22 cellular contexts compared by ENCODE assay signal in the genomic region with DNA sequence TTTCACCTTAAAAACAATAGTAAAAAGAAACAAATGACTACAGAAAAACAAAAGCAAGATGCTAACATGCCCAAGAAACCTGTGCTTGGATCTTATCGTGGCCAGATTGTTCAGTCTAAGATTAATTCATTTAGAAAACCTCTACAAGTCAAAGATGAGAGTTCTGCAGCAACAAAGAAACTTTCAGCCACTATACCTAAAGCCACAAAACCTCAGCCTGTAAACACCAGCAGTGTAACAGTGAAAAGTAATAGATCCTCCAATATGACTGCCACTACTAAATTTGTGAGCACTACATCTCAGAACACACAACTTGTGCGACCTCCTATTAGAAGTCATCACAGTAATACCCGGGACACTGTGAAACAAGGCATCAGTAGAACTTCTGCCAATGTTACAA. TPM values are rescaled to one million over a fixed set of nuclear protein-coding genes. Genes with fewer than 3 reads are reported as not detected.
A peak's percentile ranks its signal among the peaks of the same experiment; 100 is the strongest.
DNase-seq lines count a peak whose midpoint lies in the region; ATAC-seq and TF ChIP-seq lines count a peak whose summit lies in the region.
"Had no signal": no experiment of that assay in that cellular context is flagged by ENCODE, and none has a peak within 500 bp of the region (broad histone marks: within the 10 kb centered on the region; RNA-seq: fewer than 3 reads in every experiment).

No MANE protein-coding gene starts in this region.

- intact Hi-C loops in A673 (cut with micrococcal nuclease; ENCODE audit: unreplicated experiment) (no loop called here), mucosa of descending colon (cut with DNase I, micrococcal nuclease) (no loop called here)

- no peaks in the 10 kb centered on the region for H3K27me3 Mint-ChIP-seq in CD4-positive, CD25-positive, alpha-beta regulatory T cell
- H3K27me3 Mint-ChIP-seq in IgD-negative memory B cell, result no peaks in the 10 kb centered on the region
- H3K27me3 Mint-ChIP-seq in activated CD4-positive, alpha-beta memory T cell treated with anti-CD3 and anti-CD28 coated beads, Interleukin-2, amount 10 ng/mL, durations not matched to agents 7 days and 5 days, result no peaks in the 10 kb centered on the region
- H3K27me3 Mint-ChIP-seq: memory B cell, naive B cell had no signal

- DNase-seq in A673 (ENCODE audit: low spot score), result no peak
- DNase-seq in CD4-positive, CD25-positive, alpha-beta regulatory T cell, result peak in 1 of 3 donors; percentile 33
- DNase-seq in activated CD4-positive, alpha-beta memory T cell treated with anti-CD3 and anti-CD28 coated beads, Interleukin-2, amount 10 ng/mL, durations not matched to agents 7 days and 5 days, result no peak
- DNase-seq in 8988T, result no peak
- DNase-seq in mucosa of descending colon, result no peak
- DNase-seq: activated effector memory CD4-positive, alpha-beta T cell treated with anti-CD3 and anti-CD28 coated beads, Interleukin-2, amount 50 U/mL, for 16 hours; amniotic stem cell; foreskin melanocyte; kidney; naive B cell; NCI-H1105 treated with DMSO at 0.1 percent for 48 hours; NCI-H524; pancreas; SHP77 treated with DMSO at 0.1 percent for 48 hours; sigmoid colon; stimulated activated naive CD4-positive, alpha-beta T cell; tibial artery; WERI-Rb-1 had no signal

- peaks cover 11% of the 10 kb centered on the region for H3K4me1 ChIP-seq in A673 (ENCODE audit: insufficient read depth, low read length, poor library complexity, severe bottlenecking)
- peaks cover 36% of the 10 kb centered on the region for H3K4me1 ChIP-seq in CD4-positive, CD25-positive, alpha-beta regulatory T cell (ENCODE audit: control insufficient read depth, insufficient read depth, low read length, poor library complexity, severe bottlenecking)
- H3K4me1 ChIP-seq in mucosa of descending colon (ENCODE audit: low read depth), result peaks cover 6% of the 10 kb centered on the region

- H3K9me3 ChIP-seq in A673 (ENCODE audit: low read depth, low read length, poor library complexity, severe bottlenecking) (no peaks in the 10 kb centered on the region), mucosa of descending colon (no peaks in the 10 kb centered on the region)
- no peaks in the 10 kb centered on the region for H3K9me3 ChIP-seq in CD4-positive, CD25-positive, alpha-beta regulatory T cell (ENCODE audit: control insufficient read depth in 2 of 2, low read length in 2 of 2)
- H3K9me3 ChIP-seq: HAP-1, pancreas, sigmoid colon, tibial artery had no signal

- TF ChIP-seq CTCF in A673 (conservative IDR thresholded peaks at IDR 0.05; ENCODE audit: low read depth, low read length), result no peak
- no peak for TF ChIP-seq CTCF in mucosa of descending colon (IDR thresholded peaks at IDR 0.05)

- no peaks in the 10 kb centered on the region for H3K27me3 ChIP-seq in A673 (replicated peaks; ENCODE audit: insufficient read depth, low read depth, low read length, poor library complexity)
- H3K27me3 ChIP-seq in CD4-positive, CD25-positive, alpha-beta regulatory T cell (ENCODE audit: control insufficient read depth, insufficient read depth, low read length), result no peaks in the 10 kb centered on the region
- H3K27me3 ChIP-seq: pancreas, sigmoid colon, tibial artery had no signal

- H3K4me3 ChIP-seq in A673 (ENCODE audit: low read depth, low read length, poor library complexity, severe bottlenecking), result no peak overlapping the region
- peak overlapping the region; percentile 30 for H3K4me3 ChIP-seq in CD4-positive, CD25-positive, alpha-beta regulatory T cell (ENCODE audit: low read depth, low read length)
- no peak overlapping the region for H3K4me3 ChIP-seq in mucosa of descending colon
- H3K4me3 ChIP-seq: HAP-1, pancreas, sigmoid colon, tibial artery had no signal

- H3K36me3 ChIP-seq in A673 (ENCODE audit: insufficient read depth, low read length, poor library complexity, severe bottlenecking), result peaks cover 98% of the 10 kb centered on the region
- peaks cover 28% of the 10 kb centered on the region for H3K36me3 ChIP-seq in CD4-positive, CD25-positive, alpha-beta regulatory T cell (ENCODE audit: control insufficient read depth, insufficient read depth, low read length)
- no peaks in the 10 kb centered on the region for H3K36me3 ChIP-seq in mucosa of descending colon (ENCODE audit: low read depth)
- H3K36me3 ChIP-seq: pancreas had no signal

- H3K27ac Mint-ChIP-seq in CD4-positive, CD25-positive, alpha-beta regulatory T cell, result peak overlapping the region; percentile 15 to 79 (median 33)
- H3K27ac Mint-ChIP-seq in IgD-negative memory B cell, result peak overlapping the region in 2 of 3 donors; percentile 37 to 59
- peak overlapping the region; percentile 44 for H3K27ac Mint-ChIP-seq in activated CD4-positive, alpha-beta memory T cell treated with anti-CD3 and anti-CD28 coated beads, Interleukin-2, amount 10 ng/mL, durations not matched to agents 7 days and 5 days
- H3K27ac Mint-ChIP-seq: memory B cell had no signal

- peak overlapping the region; percentile 5 to 63 (median 36) for H3K4me3 Mint-ChIP-seq in CD4-positive, CD25-positive, alpha-beta regulatory T cell
- H3K4me3 Mint-ChIP-seq in IgD-negative memory B cell, result peak overlapping the region in 1 of 4 donors; percentile 18
- H3K4me3 Mint-ChIP-seq in activated CD4-positive, alpha-beta memory T cell treated with anti-CD3 and anti-CD28 coated beads, Interleukin-2, amount 10 ng/mL, durations not matched to agents 7 days and 5 days, result no peak overlapping the region
- H3K4me3 Mint-ChIP-seq: memory B cell had no signal

- BruUV-seq in A673 (replicated peaks; lab: Mats Ljungman, UMichigan), result TSS peak; percentile 9

- H3K9me3 Mint-ChIP-seq in CD4-positive, CD25-positive, alpha-beta regulatory T cell, result no peaks in the 10 kb centered on the region
- no peaks in the 10 kb centered on the region for H3K9me3 Mint-ChIP-seq in IgD-negative memory B cell
- H3K9me3 Mint-ChIP-seq in activated CD4-positive, alpha-beta memory T cell treated with anti-CD3 and anti-CD28 coated beads, Interleukin-2, amount 10 ng/mL, durations not matched to agents 7 days and 5 days, result no peaks in the 10 kb centered on the region
- H3K9me3 Mint-ChIP-seq: memory B cell, naive B cell had no signal

- peaks cover 35 to 62% (median 45%) of the 10 kb centered on the region in 4 donors for H3K4me1 Mint-ChIP-seq in CD4-positive, CD25-positive, alpha-beta regulatory T cell
- H3K4me1 Mint-ChIP-seq in IgD-negative memory B cell, result peaks cover 15 to 23% (median 19%) of the 10 kb centered on the region in 3 donors
- peaks cover 69% of the 10 kb centered on the region for H3K4me1 Mint-ChIP-seq in activated CD4-positive, alpha-beta memory T cell treated with anti-CD3 and anti-CD28 coated beads, Interleukin-2, amount 10 ng/mL, durations not matched to agents 7 days and 5 days

- CTCF ChIA-PET in A673 (lab: Charles Lee), result no interaction called here
- CTCF ChIA-PET in activated CD4-positive, alpha-beta memory T cell treated with anti-CD3 and anti-CD28 coated beads, Interleukin-2, amount 10 ng/mL, durations not matched to agents 7 days and 5 days (lab: Charles Lee), result interaction anchor here (1.3 to 2.2 kb wide), 2 partner anchors 10 to 11 kb away, joined by 3 to 11 read pairs; a partner anchor contains a TSS

- no peak for ATAC-seq in CD4-positive, CD25-positive, alpha-beta regulatory T cell (ENCODE audit: low read depth in 2 of 2)
- ATAC-seq in GM18873 (IDR thresholded peaks at IDR 0.05; ENCODE audit: low FRiP score, unreplicated experiment), result no peak
- ATAC-seq in mucosa of descending colon, result no peak
- ATAC-seq: pancreas had no signal

- POLR2A ChIA-PET in A673 (lab: Charles Lee; ENCODE audit: low non-redundant PET), result no interaction called here
- POLR2A ChIA-PET in activated CD4-positive, alpha-beta memory T cell treated with anti-CD3 and anti-CD28 coated beads, Interleukin-2, amount 10 ng/mL, durations not matched to agents 7 days and 5 days (lab: Charles Lee), result interaction anchor here (0.8 to 1.6 kb wide), 2 partner anchors 11 to 14 kb away, joined by 3 to 5 read pairs; a partner anchor contains a TSS

- H3K36me3 Mint-ChIP-seq in CD4-positive, CD25-positive, alpha-beta regulatory T cell, result peaks cover 23% of the 10 kb centered on the region
- peaks cover 12% of the 10 kb centered on the region for H3K36me3 Mint-ChIP-seq in IgD-negative memory B cell
- peaks cover 83% of the 10 kb centered on the region for H3K36me3 Mint-ChIP-seq in activated CD4-positive, alpha-beta memory T cell treated with anti-CD3 and anti-CD28 coated beads, Interleukin-2, amount 10 ng/mL, durations not matched to agents 7 days and 5 days (ENCODE audit: low read depth)

- no peak overlapping the region for H3K27ac ChIP-seq in A673 (ENCODE audit: low read depth, low read length, poor library complexity, severe bottlenecking)
- H3K27ac ChIP-seq in CD4-positive, CD25-positive, alpha-beta regulatory T cell (ENCODE audit: insufficient read depth, low read length, poor library complexity, severe bottlenecking), result peak overlapping the region; percentile 33
- H3K27ac ChIP-seq: pancreas, sigmoid colon, tibial artery, WERI-Rb-1 had no signal

RNA-seq across cellular contexts. Expression of a gene that starts 6.0 kb away (rescaled TPM):
- 104 and 105 TPM in 2 replicates for total RNA-seq in A673 (2021)
- 36.7 TPM for total RNA-seq in CD4-positive, CD25-positive, alpha-beta regulatory T cell
- 10 to 100 TPM; 20.1 to 27.7 (median 24.0) TPM for polyA plus RNA-seq in CD4-positive, CD25-positive, alpha-beta regulatory T cell
- 14.8 TPM for polyA plus RNA-seq in IgD-negative memory B cell
- 10 to 100 TPM; 81.8 to 83.7 TPM for total RNA-seq in activated CD4-positive, alpha-beta memory T cell treated with anti-CD3 and anti-CD28 coated beads, Interleukin-2, amount 10 ng/mL, durations not matched to agents 7 days and 5 days
- 10 to 100 TPM in 1 of 3 donors, 1 to 10 TPM in 2; 5.7 to 18.8 (median 9.8) TPM for total RNA-seq in mucosa of descending colon

RNA-seq across cellular contexts. Expression of a gene that starts 10.8 kb away (rescaled TPM):
- 48.4 and 52.9 TPM in 2 replicates for total RNA-seq in A673 (2021)
- total RNA-seq in CD4-positive, CD25-positive, alpha-beta regulatory T cell, result 39.5 TPM
- 10 to 100 TPM; 36.8 to 39.5 (median 37.6) TPM for polyA plus RNA-seq in CD4-positive, CD25-positive, alpha-beta regulatory T cell
- polyA plus RNA-seq in IgD-negative memory B cell, result 42.0 TPM
- 10 to 100 TPM; 41.8 to 43.4 TPM for total RNA-seq in activated CD4-positive, alpha-beta memory T cell treated with anti-CD3 and anti-CD28 coated beads, Interleukin-2, amount 10 ng/mL, durations not matched to agents 7 days and 5 days
- 10 to 100 TPM; 44.3 to 71.3 (median 58.1) TPM for total RNA-seq in mucosa of descending colon

RNA-seq across cellular contexts. Expression of a gene that starts 55.3 kb away (rescaled TPM):
- 0.13 and 0.39 TPM in 2 replicates for total RNA-seq in A673 (2021)
- 0.79 TPM for total RNA-seq in CD4-positive, CD25-positive, alpha-beta regulatory T cell
- under 1 TPM in 1 of 4 donors, not detected in 3; 0.12 TPM for polyA plus RNA-seq in CD4-positive, CD25-positive, alpha-beta regulatory T cell
- polyA plus RNA-seq in IgD-negative memory B cell, result 0.15 TPM
- total RNA-seq in activated CD4-positive, alpha-beta memory T cell treated with anti-CD3 and anti-CD28 coated beads, Interleukin-2, amount 10 ng/mL, durations not matched to agents 7 days and 5 days, result under 1 TPM; 0.23 to 0.28 TPM
- total RNA-seq in mucosa of descending colon, result 1 to 10 TPM; 1.2 to 3.2 (median 2.0) TPM
